ENCODE assay signal across 21 cellular contexts in the genomic region with DNA sequence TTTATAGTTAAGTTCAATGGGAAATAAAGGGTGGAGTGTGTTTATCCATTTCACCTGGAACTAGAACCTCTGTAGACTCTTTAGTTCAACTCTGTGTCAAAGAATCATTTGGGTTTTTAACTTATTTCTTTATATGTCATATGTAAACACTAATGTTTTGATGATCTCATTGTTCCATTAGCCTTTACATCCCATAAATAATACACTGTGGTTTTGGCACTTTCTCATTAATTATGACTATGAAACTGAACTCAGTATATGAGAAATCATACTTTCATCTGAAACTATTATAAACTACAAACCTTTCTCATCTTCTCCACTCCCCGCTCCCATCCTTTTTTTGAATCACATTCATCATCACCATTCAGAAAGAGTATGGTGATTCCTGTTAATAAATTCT. TPM values are rescaled to one million over a fixed set of nuclear protein-coding genes. Genes with fewer than 3 reads are reported as not detected.
A peak's percentile ranks its signal among the peaks of the same experiment; 100 is the strongest.
DNase-seq lines count a peak whose midpoint lies in the region; ATAC-seq, FAIRE-seq and TF ChIP-seq lines count a peak whose summit lies in the region.
"Had no signal": no experiment of that assay in that cellular context is flagged by ENCODE, and none has a peak within 500 bp of the region (broad histone marks: within the 10 kb centered on the region; RNA-seq: fewer than 3 reads in every experiment).

No MANE protein-coding gene starts in this region.

- no peaks in the 10 kb centered on the region for H3K27me3 ChIP-seq in vagina
- H3K27me3 ChIP-seq: BE2C had no signal

- no peak overlapping the region for H3K27ac ChIP-seq in kidney (ENCODE audit: low read depth in 2 of 2, low read length in 2 of 2)
- no peak overlapping the region for H3K27ac ChIP-seq in vagina

- peaks cover 23% of the 10 kb centered on the region for H3K4me1 Mint-ChIP-seq in activated naive CD4-positive, alpha-beta T cell treated with anti-CD3 and anti-CD28 coated beads, Interleukin-2, amount 50 U/mL, for 24 hours
- peaks cover 13% of the 10 kb centered on the region for H3K4me1 Mint-ChIP-seq in activated T-helper 17 cell treated with anti-CD3 and anti-CD28 coated beads, Interleukin-2, amount 50 U/mL, for 72 hours
- H3K4me1 Mint-ChIP-seq in chondrocyte (ENCODE audit: low read depth): no peaks in the 10 kb centered on the region

- TF ChIP-seq CTCF in kidney (IDR thresholded peaks at IDR 0.05; ENCODE audit: borderline replicate concordance, extremely low read depth, insufficient read depth) (no peak), vagina (IDR thresholded peaks at IDR 0.05) (no peak), chondrocyte (IDR thresholded peaks at IDR 0.05) (no peak)

- no peaks in the 10 kb centered on the region for H3K9me3 Mint-ChIP-seq in activated naive CD4-positive, alpha-beta T cell treated with anti-CD3 and anti-CD28 coated beads, Interleukin-2, amount 50 U/mL, for 24 hours
- no peaks in the 10 kb centered on the region for H3K9me3 Mint-ChIP-seq in activated T-helper 17 cell treated with anti-CD3 and anti-CD28 coated beads, Interleukin-2, amount 50 U/mL, for 72 hours
- peaks cover 8% of the 10 kb centered on the region for H3K9me3 Mint-ChIP-seq in chondrocyte (ENCODE audit: low read depth)

- peak overlapping the region; percentile 87 for H3K27ac Mint-ChIP-seq in activated naive CD4-positive, alpha-beta T cell treated with anti-CD3 and anti-CD28 coated beads, Interleukin-2, amount 50 U/mL, for 24 hours
- H3K27ac Mint-ChIP-seq in activated T-helper 17 cell treated with anti-CD3 and anti-CD28 coated beads, Interleukin-2, amount 50 U/mL, for 72 hours: peak overlapping the region; percentile 73
- H3K27ac Mint-ChIP-seq in chondrocyte (ENCODE audit: unreplicated experiment): no peak overlapping the region

- no peak for TF ChIP-seq POLR2A in vagina (IDR thresholded peaks at IDR 0.05)

- peak overlapping the region; percentile 52 for H3K4me3 Mint-ChIP-seq in activated naive CD4-positive, alpha-beta T cell treated with anti-CD3 and anti-CD28 coated beads, Interleukin-2, amount 50 U/mL, for 24 hours
- peak overlapping the region; percentile 31 for H3K4me3 Mint-ChIP-seq in activated T-helper 17 cell treated with anti-CD3 and anti-CD28 coated beads, Interleukin-2, amount 50 U/mL, for 72 hours
- H3K4me3 Mint-ChIP-seq in chondrocyte (ENCODE audit: unreplicated experiment): no peak overlapping the region

- no peak overlapping the region for H3K4me3 ChIP-seq in kidney (ENCODE audit: low read length in 2 of 2)
- no peak overlapping the region for H3K4me3 ChIP-seq in vagina

- no peaks in the 10 kb centered on the region for H3K36me3 ChIP-seq in kidney (ENCODE audit: control insufficient read depth in 1 of 2, insufficient read depth in 2 of 2, low read length in 2 of 2)
- H3K36me3 ChIP-seq in vagina: no peaks in the 10 kb centered on the region
- H3K36me3 ChIP-seq: BE2C had no signal

- FAIRE-seq in kidney (lab: Jason Lieb, UNC): peak; percentile 80
- FAIRE-seq: HTR-8/SVneo had no signal

- no peak overlapping the region for H3K9ac ChIP-seq in kidney (ENCODE audit: low read length in 2 of 2)

- no peaks in the 10 kb centered on the region for H3K36me3 Mint-ChIP-seq in activated naive CD4-positive, alpha-beta T cell treated with anti-CD3 and anti-CD28 coated beads, Interleukin-2, amount 50 U/mL, for 24 hours
- H3K36me3 Mint-ChIP-seq in activated T-helper 17 cell treated with anti-CD3 and anti-CD28 coated beads, Interleukin-2, amount 50 U/mL, for 72 hours (ENCODE audit: low read depth): no peaks in the 10 kb centered on the region
- H3K36me3 Mint-ChIP-seq in chondrocyte (ENCODE audit: low read depth): no peaks in the 10 kb centered on the region

- intact Hi-C loops in kidney (cut with DNase I): no loop called here
- intact Hi-C loops in left ventricle myocardium superior (cut with micrococcal nuclease): no loop called here
- intact Hi-C loops in vagina (cut with DNase I): no loop called here

- DNase-seq in activated naive CD4-positive, alpha-beta T cell treated with anti-CD3 and anti-CD28 coated beads, Interleukin-2, amount 50 U/mL, for 16 hours: no peak
- DNase-seq in kidney (no peak), left ventricle myocardium superior (no peak), vagina (ENCODE audit: extremely low spot score in 2 of 2) (no peak), chondrocyte (ENCODE audit: low spot score) (no peak)
- DNase-seq: BE2C, EL, GOT3, HCEC 1CT, KG1, NCI-H1092, NCI-H1436, NCI-H187 treated with DMSO at 0.1 percent for 48 hours, NCI-H2107, NCI-H446 treated with DMSO at 0.1 percent for 48 hours, NCI-H526 treated with DMSO at 0.1 percent for 48 hours, OCI-M1 had no signal

- no peaks in the 10 kb centered on the region for H3K4me1 ChIP-seq in kidney (ENCODE audit: control insufficient read depth in 1 of 2, insufficient read depth in 1 of 2, low read depth in 1 of 2, low read length in 2 of 2)
- H3K4me1 ChIP-seq in vagina: no peaks in the 10 kb centered on the region
- H3K4me1 ChIP-seq: BE2C had no signal

- H3K27me3 Mint-ChIP-seq in activated naive CD4-positive, alpha-beta T cell treated with anti-CD3 and anti-CD28 coated beads, Interleukin-2, amount 50 U/mL, for 24 hours: no peaks in the 10 kb centered on the region
- peaks cover 3% of the 10 kb centered on the region for H3K27me3 Mint-ChIP-seq in activated T-helper 17 cell treated with anti-CD3 and anti-CD28 coated beads, Interleukin-2, amount 50 U/mL, for 72 hours
- H3K27me3 Mint-ChIP-seq in chondrocyte (ENCODE audit: low read depth): no peaks in the 10 kb centered on the region

- H3K9me3 ChIP-seq in kidney (ENCODE audit: control insufficient read depth in 1 of 2, low read length in 2 of 2) (no peaks in the 10 kb centered on the region), vagina (no peaks in the 10 kb centered on the region)
- H3K9me3 ChIP-seq: BE2C had no signal

- ATAC-seq in activated T-helper 17 cell treated with anti-CD3 and anti-CD28 coated beads, Interleukin-2, amount 50 U/mL, for 72 hours (replicated peaks): peak; percentile 48
- ATAC-seq in left ventricle myocardium superior: no peak
- ATAC-seq: Right ventricle myocardium inferior had no signal

RNA-seq across cellular contexts. Expression of a gene that starts 31.0 kb away (rescaled TPM):
- 1 to 10 TPM; 5.6 to 7.9 TPM for total RNA-seq in activated T-helper 17 cell treated with anti-CD3 and anti-CD28 coated beads, Interleukin-2, amount 50 U/mL, for 72 hours
- total RNA-seq in kidney: 41.3 TPM
- 15.1 TPM for polyA plus RNA-seq in kidney (ENCODE audit: insufficient read depth, low read depth, low replicate concordance)
- total RNA-seq in left ventricle myocardium superior: 49.4 TPM
- 5.4 TPM for total RNA-seq in vagina
- 3.5 to 5.1 TPM (median 3.6 TPM) in 3 replicates for total RNA-seq in chondrocyte

RNA-seq across cellular contexts. Expression of a gene that starts 35.2 kb away (rescaled TPM):
- 10 to 100 TPM; 72.1 to 73.8 TPM for total RNA-seq in activated T-helper 17 cell treated with anti-CD3 and anti-CD28 coated beads, Interleukin-2, amount 50 U/mL, for 72 hours
- 98.2 TPM for total RNA-seq in kidney
- 239 TPM for polyA plus RNA-seq in kidney (ENCODE audit: insufficient read depth, low read depth, low replicate concordance)
- 389 TPM for total RNA-seq in left ventricle myocardium superior
- total RNA-seq in vagina: 53.5 TPM
- 36.9 to 51.7 TPM (median 44.2 TPM) in 3 replicates for total RNA-seq in chondrocyte
